Comparison of ENCODE assay signal across 20 cellular contexts in genomic region chr5:16033196-16033925, GRCh38.
"Had no signal": no experiment of that assay in that cellular context is flagged by ENCODE, and none has a peak within 500 bp of the region (broad histone marks: within the 10 kb centered on the region; RNA-seq: fewer than 3 reads in every experiment).

No MANE protein-coding gene starts in this region.

- ATAC-seq: Panc1, PC-3, T-helper 17 cell had no signal

- H3K27ac ChIP-seq: RWPE1 had no signal

- DNase-seq: KBM-7, MM.1S, NCI-H1092 treated with DMSO at 0.1 percent for 48 hours, NCI-H1436, NCI-H187, NCI-H2029, NCI-H2081 treated with DMSO at 0.1 percent for 48 hours, NCI-H2171, NCI-H226, NCI-H446, NCI-H510A, NCI-H524 treated with DMSO at 0.1 percent for 48 hours, NCI-H69, NCI-H774, PC-3, SHP77, T-helper 1 cell, T-helper 17 cell had no signal
